In the genomic region with DNA sequence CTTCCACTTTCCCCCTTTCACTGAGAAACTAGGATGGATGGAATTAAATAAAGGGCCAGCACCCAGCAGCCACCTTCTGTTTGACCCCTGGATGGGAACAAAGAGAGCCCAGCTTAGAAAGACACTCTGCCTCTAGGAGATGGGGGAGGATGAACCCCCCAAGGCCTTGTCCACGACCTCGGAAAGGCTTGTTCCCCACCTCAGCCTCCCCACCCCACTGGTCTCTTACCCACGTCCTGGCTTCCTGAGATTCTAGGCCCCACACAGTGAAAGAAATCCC, we compare ENCODE assay signal across 1 cellular context.
TF ChIP-seq lines count a peak whose summit lies in the region.

No MANE protein-coding gene starts in this region.

TF ChIP-seq in HEK293, 187 proteins besides CTCF, POLR2A, EP300 and RAD21 (continued from another document):
- TF ChIP-seq ZNF580 (tag by site-specific recombination; IDR thresholded peaks at IDR 0.05) (no peak), ZNF776 (tag by site-specific recombination; IDR thresholded peaks at IDR 0.05; ENCODE audit: borderline replicate concordance) (no peak)
